Comparison of ENCODE assay signal across 1 cellular context in the genomic region with DNA sequence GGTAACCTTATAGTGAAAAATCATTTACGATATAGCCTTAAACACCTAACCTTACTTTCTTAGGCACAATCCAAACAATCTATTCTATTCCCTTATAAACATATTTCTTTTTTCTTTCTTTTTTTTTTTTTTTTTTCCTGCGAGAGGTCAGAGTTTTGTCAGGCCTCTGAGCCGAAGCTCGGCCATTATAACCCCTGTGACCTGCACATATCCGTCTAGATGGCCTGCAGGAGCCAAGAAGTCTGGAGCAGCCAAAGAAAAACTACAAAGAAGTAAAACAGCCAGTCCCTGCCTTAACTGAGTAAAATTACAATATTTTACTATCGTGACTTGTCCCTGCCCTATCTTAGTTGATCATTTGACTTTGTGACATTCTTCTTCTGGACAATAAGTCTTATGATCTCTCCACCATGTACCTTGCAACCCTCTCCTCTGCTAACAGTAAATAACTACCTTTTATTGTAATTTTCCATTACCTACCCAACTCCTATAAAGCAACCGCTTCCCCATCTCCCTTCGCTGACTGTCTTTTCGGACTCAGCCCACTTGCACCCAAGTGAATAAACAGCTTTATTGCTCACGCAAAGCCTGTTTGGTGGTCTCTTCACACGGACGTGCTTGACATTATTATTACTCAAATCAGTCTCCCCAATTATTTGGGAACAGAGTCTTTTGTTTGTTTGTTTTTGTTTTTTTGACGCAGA.
TF ChIP-seq lines count a peak whose summit lies in the region.

No MANE protein-coding gene starts in this region.

TF ChIP-seq in SK-N-SH, 30 proteins besides CTCF, POLR2A, EP300 and RAD21 (continued from another document):
- TF ChIP-seq, protein P1, sequence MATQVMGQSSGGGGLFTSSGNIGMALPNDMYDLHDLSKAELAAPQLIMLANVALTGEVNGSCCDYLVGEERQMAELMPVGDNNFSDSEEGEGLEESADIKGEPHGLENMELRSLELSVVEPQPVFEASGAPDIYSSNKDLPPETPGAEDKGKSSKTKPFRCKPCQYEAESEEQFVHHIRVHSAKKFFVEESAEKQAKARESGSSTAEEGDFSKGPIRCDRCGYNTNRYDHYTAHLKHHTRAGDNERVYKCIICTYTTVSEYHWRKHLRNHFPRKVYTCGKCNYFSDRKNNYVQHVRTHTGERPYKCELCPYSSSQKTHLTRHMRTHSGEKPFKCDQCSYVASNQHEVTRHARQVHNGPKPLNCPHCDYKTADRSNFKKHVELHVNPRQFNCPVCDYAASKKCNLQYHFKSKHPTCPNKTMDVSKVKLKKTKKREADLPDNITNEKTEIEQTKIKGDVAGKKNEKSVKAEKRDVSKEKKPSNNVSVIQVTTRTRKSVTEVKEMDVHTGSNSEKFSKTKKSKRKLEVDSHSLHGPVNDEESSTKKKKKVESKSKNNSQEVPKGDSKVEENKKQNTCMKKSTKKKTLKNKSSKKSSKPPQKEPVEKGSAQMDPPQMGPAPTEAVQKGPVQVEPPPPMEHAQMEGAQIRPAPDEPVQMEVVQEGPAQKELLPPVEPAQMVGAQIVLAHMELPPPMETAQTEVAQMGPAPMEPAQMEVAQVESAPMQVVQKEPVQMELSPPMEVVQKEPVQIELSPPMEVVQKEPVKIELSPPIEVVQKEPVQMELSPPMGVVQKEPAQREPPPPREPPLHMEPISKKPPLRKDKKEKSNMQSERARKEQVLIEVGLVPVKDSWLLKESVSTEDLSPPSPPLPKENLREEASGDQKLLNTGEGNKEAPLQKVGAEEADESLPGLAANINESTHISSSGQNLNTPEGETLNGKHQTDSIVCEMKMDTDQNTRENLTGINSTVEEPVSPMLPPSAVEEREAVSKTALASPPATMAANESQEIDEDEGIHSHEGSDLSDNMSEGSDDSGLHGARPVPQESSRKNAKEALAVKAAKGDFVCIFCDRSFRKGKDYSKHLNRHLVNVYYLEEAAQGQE (IDR thresholded peaks at IDR 0.05; ENCODE audit: low read depth, low read length) = no peak
- TF ChIP-seq MEF2A (IDR thresholded peaks at IDR 0.05; ENCODE audit: borderline replicate concordance, low read depth) (no peak), FOXJ3 (CRISPR knock-in tag; IDR thresholded peaks at IDR 0.05) (no peak), GATA2 (CRISPR knock-in tag; IDR thresholded peaks at IDR 0.05) (no peak), POLR2AphosphoS5 (IDR thresholded peaks at IDR 0.05; ENCODE audit: low read depth, low read length) (no peak)
- TF ChIP-seq, protein P2, sequence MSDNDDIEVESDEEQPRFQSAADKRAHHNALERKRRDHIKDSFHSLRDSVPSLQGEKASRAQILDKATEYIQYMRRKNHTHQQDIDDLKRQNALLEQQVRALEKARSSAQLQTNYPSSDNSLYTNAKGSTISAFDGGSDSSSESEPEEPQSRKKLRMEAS (IDR thresholded peaks at IDR 0.05; ENCODE audit: low read depth) = no peak
- TF ChIP-seq, protein P3, sequence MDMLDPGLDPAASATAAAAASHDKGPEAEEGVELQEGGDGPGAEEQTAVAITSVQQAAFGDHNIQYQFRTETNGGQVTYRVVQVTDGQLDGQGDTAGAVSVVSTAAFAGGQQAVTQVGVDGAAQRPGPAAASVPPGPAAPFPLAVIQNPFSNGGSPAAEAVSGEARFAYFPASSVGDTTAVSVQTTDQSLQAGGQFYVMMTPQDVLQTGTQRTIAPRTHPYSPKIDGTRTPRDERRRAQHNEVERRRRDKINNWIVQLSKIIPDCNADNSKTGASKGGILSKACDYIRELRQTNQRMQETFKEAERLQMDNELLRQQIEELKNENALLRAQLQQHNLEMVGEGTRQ (IDR thresholded peaks at IDR 0.05; ENCODE audit: borderline replicate concordance, low read depth, low read length) = no peak
